8 cellular contexts compared by ENCODE assay signal in the genomic region with DNA sequence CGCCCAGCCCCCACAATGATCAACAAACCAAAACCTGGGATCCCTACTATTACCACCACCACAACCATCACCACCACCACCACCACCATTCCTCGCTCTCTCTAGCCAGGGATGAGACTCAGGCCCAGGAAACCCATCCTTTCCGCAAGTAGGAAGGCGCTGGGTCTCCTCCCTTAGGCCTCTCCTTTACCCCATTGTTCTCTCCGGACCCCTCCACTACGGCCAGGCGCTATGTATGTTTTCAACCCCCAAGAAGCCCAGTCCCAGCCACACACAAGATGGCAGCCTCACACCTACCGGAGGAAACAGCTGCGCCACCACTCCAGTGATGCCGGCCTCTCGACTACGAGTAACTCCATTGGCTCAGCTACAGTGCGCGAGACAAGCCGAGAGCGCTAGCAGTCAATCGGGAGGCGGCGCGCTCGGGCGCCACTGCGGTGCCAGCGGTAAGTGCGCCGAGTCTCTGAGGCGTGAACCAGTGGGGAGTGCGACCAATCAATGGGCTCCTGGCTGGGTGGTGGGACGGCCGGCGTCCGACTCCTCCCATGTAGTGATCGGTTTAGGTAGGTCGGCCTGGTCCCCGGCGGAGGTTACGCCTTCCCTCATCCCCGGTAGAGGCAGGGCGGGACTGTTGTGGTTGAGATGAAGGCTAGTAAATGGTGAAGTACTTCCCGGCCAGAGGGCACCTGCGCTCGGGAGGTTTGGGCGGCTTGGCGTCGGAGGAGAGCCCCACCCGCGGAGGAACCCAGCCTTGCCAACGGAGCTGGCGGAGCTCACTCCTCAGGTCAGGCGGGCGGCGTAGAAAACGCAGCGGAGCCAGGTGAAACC.
DNase-seq lines count a peak whose midpoint lies in the region; ATAC-seq, FAIRE-seq and TF ChIP-seq lines count a peak whose summit lies in the region.

TSS of gene CAB39L (minus strand) at position 376 of the 828 bp plus-strand sequence. CDS start 61,154 bp downstream, outside the sequence.
TSS of gene SETDB2 (plus strand) at position 586 of the 828 bp plus-strand sequence. CDS start 7,620 bp downstream, outside the sequence.

- peak; percentile 97 for FAIRE-seq in islet of Langerhans (lab: Jason Lieb, UNC)

- peak; percentile 41 for TF ChIP-seq CTCF in AG09309 (IDR thresholded peaks at IDR 0.05; ENCODE audit: control insufficient read depth, insufficient read depth, low read depth, low read length, missing control alignments)

- peak; percentile 96 for ATAC-seq in GM18909 (IDR thresholded peaks at IDR 0.05; ENCODE audit: poor library complexity, unreplicated experiment)
- peak; percentile 93 for ATAC-seq in HG03175 (IDR thresholded peaks at IDR 0.05; ENCODE audit: unreplicated experiment)

- DNase-seq in AG09309 (ENCODE audit: low read depth) (peak; percentile 94), NCI-H2227 treated with DMSO at 0.1 percent for 48 hours (lab: John Stamatoyannopoulos, UW) (peak; percentile 88), cerebellar cortex (ENCODE audit: low spot score) (peak; percentile 100)
- DNase-seq in activated CD4-positive, CD25-positive, alpha-beta regulatory T cell treated with anti-CD3 and anti-CD28 coated beads, Interleukin-2, amount 50 U/mL, for 16 hours (ENCODE audit: low read depth, low spot score): peak; percentile 96
- peak; percentile 96 for DNase-seq in stimulated activated CD4-positive, alpha-beta T cell treated with anti-CD3 and anti-CD28 coated beads, Interleukin-12 subunit alpha, Interleukin-12 subunit beta, amount 100 ng/mL, for 4 hours

- H3K4me3 ChIP-seq in AG09309 (ENCODE audit: control insufficient read depth, low read depth, low read length): peak within 1 kb of the TSS; percentile 88

Comparison
In these comparisons a context has a peak if more than half of its experiments do, and no peak if none do; other contexts are left out.
1. Peak in every context shown above with its lines: DNase-seq, ATAC-seq and H3K4me3 ChIP-seq.